In the genomic region with DNA sequence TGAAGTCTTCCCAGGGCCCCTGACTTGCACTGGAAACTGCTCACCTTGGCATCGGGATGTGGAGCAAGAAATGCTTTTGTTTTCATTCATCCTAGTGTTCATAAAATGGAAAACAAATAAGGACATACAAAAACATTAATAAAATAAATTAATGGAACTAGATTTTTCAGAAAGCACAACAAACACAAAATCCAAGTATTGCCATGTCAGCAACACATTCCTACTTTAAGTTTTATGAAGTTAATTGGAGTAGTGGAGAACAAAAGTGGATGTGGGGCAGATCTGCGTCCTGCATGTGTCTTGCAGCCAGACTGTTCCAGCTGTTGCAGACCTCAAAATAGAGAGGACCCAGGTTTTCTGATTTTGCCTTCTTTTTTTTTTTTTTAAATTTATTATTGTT, we compare ENCODE assay signal across 9 cellular contexts. TPM values are rescaled to one million over a fixed set of nuclear protein-coding genes. Genes with fewer than 3 reads are reported as not detected.
DNase-seq lines count a peak whose midpoint lies in the region; ATAC-seq and TF ChIP-seq lines count a peak whose summit lies in the region.
"Had no signal": no experiment of that assay in that cellular context is flagged by ENCODE, and none has a peak within 500 bp of the region (broad histone marks: within the 10 kb centered on the region; RNA-seq: fewer than 3 reads in every experiment).

No MANE protein-coding gene starts in this region.

- H4K20me1 ChIP-seq in OCI-LY7 (ENCODE audit: insufficient read depth, low read length) (no peaks in the 10 kb centered on the region), neural cell (ENCODE audit: insufficient read depth) (no peaks in the 10 kb centered on the region)

- no peak for TF ChIP-seq RAD21 in neural cell (conservative IDR thresholded peaks at IDR 0.05)

- no peaks in the 10 kb centered on the region for H3K4me1 Mint-ChIP-seq in Caco-2 (ENCODE audit: low read depth, unreplicated experiment)

- H3K27me3 Mint-ChIP-seq in Caco-2 (ENCODE audit: insufficient read depth, unreplicated experiment), result no peaks in the 10 kb centered on the region

- POLR2A ChIA-PET in Caco-2 (lab: Charles Lee) (interaction anchor here (1.4 kb wide), 2 partner anchors 33 to 34 kb away, joined by 3 to 5 read pairs; a partner anchor contains a TSS), OCI-LY7 (lab: Charles Lee) (no interaction called here)

- H3K36me3 Mint-ChIP-seq in Caco-2 (ENCODE audit: insufficient read depth, unreplicated experiment), result no peaks in the 10 kb centered on the region

- H3K9me2 ChIP-seq in OCI-LY7 (ENCODE audit: insufficient read depth, low read length), result no peaks in the 10 kb centered on the region
- H3K9me2 ChIP-seq in neural cell (ENCODE audit: insufficient read depth, low read length), result no peaks in the 10 kb centered on the region

- H3F3A ChIP-seq in neural cell (ENCODE audit: insufficient read depth, low read length, poor library complexity, severe bottlenecking), result no peaks in the 10 kb centered on the region

- H3K27ac Mint-ChIP-seq in Caco-2 (ENCODE audit: unreplicated experiment), result no peak overlapping the region

- BruUV-seq in Caco-2 (replicated peaks; lab: Mats Ljungman, UMichigan) (no TSS peak), OCI-LY7 (replicated peaks; lab: Mats Ljungman, UMichigan) (no TSS peak)

- ATAC-seq in GM18498 (IDR thresholded peaks at IDR 0.05; ENCODE audit: unreplicated experiment) (no peak), HG02588 (IDR thresholded peaks at IDR 0.05; ENCODE audit: unreplicated experiment) (no peak)

- H3K9me3 ChIP-seq in Caco-2 (no peaks in the 10 kb centered on the region), OCI-LY7 (ENCODE audit: low read length) (no peaks in the 10 kb centered on the region), ectodermal cell (ENCODE audit: control insufficient read depth, low read length) (no peaks in the 10 kb centered on the region), neural cell (ENCODE audit: low read length) (no peaks in the 10 kb centered on the region)

- no peaks in the 10 kb centered on the region for H3K4me1 ChIP-seq in Caco-2
- H3K4me1 ChIP-seq in OCI-LY7 (ENCODE audit: insufficient read depth, low read length, poor library complexity, severe bottlenecking), result no peaks in the 10 kb centered on the region
- peaks cover 3% of the 10 kb centered on the region for H3K4me1 ChIP-seq in ectodermal cell (ENCODE audit: control insufficient read depth, insufficient read depth, low read length)

- 60 to 71% methylated on average over 2 of the region's 2 CpGs for WGBS in ectodermal cell, 2 experiments

- CTCF ChIA-PET in Caco-2 (lab: Charles Lee), result no interaction called here
- CTCF ChIA-PET in OCI-LY7 (lab: Charles Lee; ENCODE audit: unreplicated experiment), result no interaction called here

- H3K27me3 ChIP-seq in Caco-2 (replicated peaks; ENCODE audit: control insufficient read depth, insufficient read depth, low read length), result no peaks in the 10 kb centered on the region
- H3K27me3 ChIP-seq in ectodermal cell (ENCODE audit: control insufficient read depth, insufficient read depth, low read length, poor library complexity, severe bottlenecking), result peaks cover 22% of the 10 kb centered on the region
- peaks cover 16% of the 10 kb centered on the region for H3K27me3 ChIP-seq in neural cell (ENCODE audit: insufficient read depth, low read depth, low read length)

- H3K4me3 ChIP-seq in Caco-2 (ENCODE audit: low read depth, low read length) (peak overlapping the region; percentile 71), OCI-LY7 (ENCODE audit: low read depth, low read length, poor library complexity, severe bottlenecking) (no peak overlapping the region), ectodermal cell (ENCODE audit: insufficient read depth, low read depth, low read length) (peak overlapping the region; percentile 49), neural cell (ENCODE audit: low read length) (peak overlapping the region; percentile 61)

- H3K4me2 ChIP-seq in OCI-LY7 (ENCODE audit: low read length) (peak overlapping the region; percentile 10; the same call in 1 of the 2 replicates), neural cell (ENCODE audit: low read length) (no peak overlapping the region)

- no peak for TF ChIP-seq EP300 in neural cell (conservative IDR thresholded peaks at IDR 0.05; ENCODE audit: poor library complexity, severe bottlenecking)

- H3K4me3 Mint-ChIP-seq in Caco-2 (ENCODE audit: unreplicated experiment), result peak overlapping the region; percentile 85

- TF ChIP-seq CTCF in Caco-2 (IDR thresholded peaks at IDR 0.05; ENCODE audit: insufficient read depth in 1 of 2, low read depth in 1 of 2, low read length in 1 of 2, severe bottlenecking in 1 of 2, unreplicated experiment in 1 of 2), result no peak
- no peak for TF ChIP-seq CTCF in OCI-LY7 (conservative IDR thresholded peaks at IDR 0.05; ENCODE audit: low read length)
- no peak for TF ChIP-seq CTCF in neural cell (IDR thresholded peaks at IDR 0.05; ENCODE audit: poor library complexity, severe bottlenecking)

- no peak overlapping the region for H2AFZ ChIP-seq in OCI-LY7 (ENCODE audit: low read length)
- H2AFZ ChIP-seq in neural cell (ENCODE audit: low read depth, low read length), result no peak overlapping the region

- H3K79me2 ChIP-seq in OCI-LY7 (ENCODE audit: insufficient read depth, low read depth, low read length) (no peaks in the 10 kb centered on the region), neural cell (replicated peaks; ENCODE audit: insufficient read depth, low read length) (no peaks in the 10 kb centered on the region)

- no peaks in the 10 kb centered on the region for H3K9me3 Mint-ChIP-seq in Caco-2 (ENCODE audit: unreplicated experiment)

- intact Hi-C loops in Caco-2 (cut with micrococcal nuclease; ENCODE audit: unreplicated experiment), result no loop called here
- intact Hi-C loops in OCI-LY7 (cut with micrococcal nuclease; ENCODE audit: unreplicated experiment), result no loop called here

- H3K36me3 ChIP-seq in Caco-2 (ENCODE audit: control insufficient read depth, insufficient read depth, low read length) (no peaks in the 10 kb centered on the region), OCI-LY7 (ENCODE audit: insufficient read depth, low read length) (no peaks in the 10 kb centered on the region), ectodermal cell (ENCODE audit: control insufficient read depth, insufficient read depth, low read length) (no peaks in the 10 kb centered on the region), neural cell (ENCODE audit: insufficient read depth, low read length) (no peaks in the 10 kb centered on the region)

- DNase-seq in Caco-2 (no peak), OCI-LY7 (ENCODE audit: low spot score) (no peak), SKM-1 (lab: John Stamatoyannopoulos, UW; ENCODE audit: unreplicated experiment) (no peak), NCI-H146 (lab: John Stamatoyannopoulos, UW) (no peak)
- DNase-seq: NK-92 treated with Interleukin-12 subunit alpha and Interleukin-12 subunit beta, amount 100 ng/mL, for 24 hours had no signal

- H3K27ac ChIP-seq in OCI-LY7 (ENCODE audit: low read depth, low read length, poor library complexity, severe bottlenecking) (no peak overlapping the region), ectodermal cell (ENCODE audit: insufficient read depth, low read depth, low read length, poor library complexity, severe bottlenecking) (no peak overlapping the region), neural cell (ENCODE audit: low read length) (no peak overlapping the region)

- no peak overlapping the region for H3K9ac ChIP-seq in neural cell (ENCODE audit: low read length)

TF ChIP-seq in neural cell, 6 proteins besides CTCF, POLR2A, EP300 and RAD21:
- no peak for TF ChIP-seq POLR2AphosphoS5 (IDR thresholded peaks at IDR 0.05)
- TF ChIP-seq SMC3 (conservative IDR thresholded peaks at IDR 0.05; ENCODE audit: poor library complexity), result no peak
- TF ChIP-seq EZH2 (IDR thresholded peaks at IDR 0.05; ENCODE audit: borderline replicate concordance, insufficient read depth, low read length, poor library complexity, severe bottlenecking), result no peak
- no peak for TF ChIP-seq MXI1 (conservative IDR thresholded peaks at IDR 0.05; ENCODE audit: poor library complexity, severe bottlenecking)
- no peak for TF ChIP-seq TAF1 (IDR thresholded peaks at IDR 0.05; ENCODE audit: low read depth)
- TF ChIP-seq, protein P1, sequence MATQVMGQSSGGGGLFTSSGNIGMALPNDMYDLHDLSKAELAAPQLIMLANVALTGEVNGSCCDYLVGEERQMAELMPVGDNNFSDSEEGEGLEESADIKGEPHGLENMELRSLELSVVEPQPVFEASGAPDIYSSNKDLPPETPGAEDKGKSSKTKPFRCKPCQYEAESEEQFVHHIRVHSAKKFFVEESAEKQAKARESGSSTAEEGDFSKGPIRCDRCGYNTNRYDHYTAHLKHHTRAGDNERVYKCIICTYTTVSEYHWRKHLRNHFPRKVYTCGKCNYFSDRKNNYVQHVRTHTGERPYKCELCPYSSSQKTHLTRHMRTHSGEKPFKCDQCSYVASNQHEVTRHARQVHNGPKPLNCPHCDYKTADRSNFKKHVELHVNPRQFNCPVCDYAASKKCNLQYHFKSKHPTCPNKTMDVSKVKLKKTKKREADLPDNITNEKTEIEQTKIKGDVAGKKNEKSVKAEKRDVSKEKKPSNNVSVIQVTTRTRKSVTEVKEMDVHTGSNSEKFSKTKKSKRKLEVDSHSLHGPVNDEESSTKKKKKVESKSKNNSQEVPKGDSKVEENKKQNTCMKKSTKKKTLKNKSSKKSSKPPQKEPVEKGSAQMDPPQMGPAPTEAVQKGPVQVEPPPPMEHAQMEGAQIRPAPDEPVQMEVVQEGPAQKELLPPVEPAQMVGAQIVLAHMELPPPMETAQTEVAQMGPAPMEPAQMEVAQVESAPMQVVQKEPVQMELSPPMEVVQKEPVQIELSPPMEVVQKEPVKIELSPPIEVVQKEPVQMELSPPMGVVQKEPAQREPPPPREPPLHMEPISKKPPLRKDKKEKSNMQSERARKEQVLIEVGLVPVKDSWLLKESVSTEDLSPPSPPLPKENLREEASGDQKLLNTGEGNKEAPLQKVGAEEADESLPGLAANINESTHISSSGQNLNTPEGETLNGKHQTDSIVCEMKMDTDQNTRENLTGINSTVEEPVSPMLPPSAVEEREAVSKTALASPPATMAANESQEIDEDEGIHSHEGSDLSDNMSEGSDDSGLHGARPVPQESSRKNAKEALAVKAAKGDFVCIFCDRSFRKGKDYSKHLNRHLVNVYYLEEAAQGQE (IDR thresholded peaks at IDR 0.05; ENCODE audit: borderline replicate concordance), result no peak

RNA-seq across cellular contexts. Expression of a gene that starts 32.9 kb away (rescaled TPM):
- 56.2 and 60.6 TPM in 2 replicates for total RNA-seq in Caco-2 (2022)
- 30.5 and 46.4 TPM in 2 replicates for total RNA-seq in OCI-LY7 (2014; rRNA removed; shearing (Covaris generic))
- total RNA-seq in OCI-LY7 (2022), result 32.8 and 34.3 TPM in 2 replicates
- polyA plus RNA-seq in ectodermal cell (2013, experiment 1 of 4), result 127 TPM
- 119 TPM for polyA plus RNA-seq in ectodermal cell (2013, experiment 2 of 4)
- polyA plus RNA-seq in ectodermal cell (2013, experiment 3 of 4), result 83.9 TPM
- polyA plus RNA-seq in ectodermal cell (2013, experiment 4 of 4), result 96.3 TPM
- 313 and 343 TPM in 2 replicates for polyA plus RNA-seq in neural cell
- polyA minus RNA-seq in neural cell, result 263 and 269 TPM in 2 replicates
